Comparison of ENCODE assay signal across 7 cellular contexts in the genomic region with DNA sequence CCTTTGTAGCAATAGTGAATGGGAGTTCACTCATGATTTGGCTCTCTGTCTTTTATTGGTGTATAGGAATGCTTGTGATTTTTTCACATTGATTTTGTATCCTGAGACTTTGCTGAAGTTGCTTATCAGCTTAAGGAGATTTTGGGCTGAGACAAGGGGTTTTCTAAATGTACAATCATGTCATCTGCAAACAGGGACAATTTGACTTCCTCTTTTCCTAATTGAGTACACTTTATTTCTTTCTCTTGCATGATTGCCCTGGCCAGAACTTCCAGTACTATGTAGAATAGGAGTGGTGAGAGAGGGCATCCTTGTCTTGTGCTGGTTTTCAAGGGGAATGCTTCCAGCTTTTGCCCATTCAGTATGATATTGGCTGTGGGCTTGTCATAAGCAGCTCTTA. TPM values are rescaled to one million over a fixed set of nuclear protein-coding genes. Genes with fewer than 3 reads are reported as not detected.
"Had no signal": no experiment of that assay in that cellular context is flagged by ENCODE, and none has a peak within 500 bp of the region (broad histone marks: within the 10 kb centered on the region; RNA-seq: fewer than 3 reads in every experiment).

No MANE protein-coding gene starts in this region.

RNA-seq across cellular contexts. Expression of gene PGLYRP3, which starts 3.3 kb away (rescaled TPM):
- total RNA-seq: GM23248, GM23338, H1, H4, H7, H9, HFFc6 had no signal
- polyA plus RNA-seq: GM23248, GM23338, H1 had no signal

RNA-seq across cellular contexts. Expression of gene PGLYRP4, which starts 32.6 kb away (rescaled TPM):
- total RNA-seq: GM23248, GM23338, H1, H4, H7, H9, HFFc6 had no signal
- polyA plus RNA-seq: GM23248, GM23338, H1 had no signal

RNA-seq across cellular contexts. Expression of gene S100A9, which starts 41.6 kb away (rescaled TPM):
- total RNA-seq: GM23248, GM23338, H1, H4, H7, H9, HFFc6 had no signal
- polyA plus RNA-seq: GM23248, GM23338, H1 had no signal

RNA-seq across cellular contexts. Expression of gene LORICRIN, which starts 56.5 kb away (rescaled TPM):
- total RNA-seq: GM23248, GM23338, H1, H4, H7, H9, HFFc6 had no signal
- polyA plus RNA-seq: GM23248, H1 had no signal

RNA-seq across cellular contexts. Expression of gene S100A12, which starts 59.4 kb away (rescaled TPM):
- total RNA-seq: GM23248, GM23338, H1, H4, H7, H9, HFFc6 had no signal
- polyA plus RNA-seq: GM23248, GM23338, H1 had no signal
